8 cellular contexts compared by ENCODE assay signal in the genomic region with DNA sequence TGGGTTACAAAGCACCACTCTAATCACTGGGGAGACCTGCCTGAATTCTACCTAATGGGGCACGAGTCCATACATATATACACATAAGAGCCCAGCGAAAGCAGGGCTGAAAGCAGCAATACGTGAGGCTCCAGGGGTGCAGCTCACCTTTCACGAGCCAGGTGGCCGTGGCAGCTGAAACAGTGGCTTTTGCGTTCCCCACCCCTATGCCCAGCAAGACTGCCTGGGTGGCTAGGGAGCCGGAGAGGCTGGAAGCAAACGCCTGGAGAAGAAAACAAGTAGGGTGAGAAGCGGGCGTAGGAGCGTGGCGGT. TPM values are rescaled to one million over a fixed set of nuclear protein-coding genes. Genes with fewer than 3 reads are reported as not detected.
DNase-seq lines count a peak whose midpoint lies in the region; TF ChIP-seq lines count a peak whose summit lies in the region.

No MANE protein-coding gene starts in this region.

- intact Hi-C loops in A673 (cut with micrococcal nuclease; ENCODE audit: unreplicated experiment) (loop anchor here (5.0 kb wide), 1 partner anchor 195 kb away; no protein-coding TSS in a partner anchor), stomach (cut with DNase I; ENCODE audit: low total_unique reads) (no loop called here)

- H3K27ac ChIP-seq in A673 (ENCODE audit: low read depth, low read length, poor library complexity, severe bottlenecking) (peak overlapping the region; percentile 97), stomach (peak overlapping the region; percentile 90 to 98 (median 93))

- peaks cover 45% of the 10 kb centered on the region for H3K4me1 Mint-ChIP-seq in activated CD4-positive, alpha-beta memory T cell treated with anti-CD3 and anti-CD28 coated beads, Interleukin-2, amount 10 ng/mL, durations not matched to agents 7 days and 5 days
- H3K4me1 Mint-ChIP-seq in immature natural killer cell, result peaks cover 31 to 37% of the 10 kb centered on the region in 2 donors

- peaks cover 24% of the 10 kb centered on the region for H3K36me3 Mint-ChIP-seq in activated CD4-positive, alpha-beta memory T cell treated with anti-CD3 and anti-CD28 coated beads, Interleukin-2, amount 10 ng/mL, durations not matched to agents 7 days and 5 days (ENCODE audit: low read depth)
- H3K36me3 Mint-ChIP-seq in immature natural killer cell, result peaks cover 0 to 5% (median 3%) of the 10 kb centered on the region in 3 donors

- no peak for DNase-seq in A673 (ENCODE audit: low spot score)
- DNase-seq in H7, result no peak
- DNase-seq in activated CD4-positive, alpha-beta memory T cell treated with anti-CD3 and anti-CD28 coated beads, Interleukin-2, amount 10 ng/mL, durations not matched to agents 7 days and 5 days, result no peak
- DNase-seq in immature natural killer cell, result no peak
- DNase-seq in stomach, result no peak
- DNase-seq in GDM1 (lab: John Stamatoyannopoulos, UW), result no peak
- no peak for DNase-seq in EL
- no peak for DNase-seq in NCI-H446 (lab: John Stamatoyannopoulos, UW)

- H3K27me3 ChIP-seq in A673 (replicated peaks; ENCODE audit: insufficient read depth, low read depth, low read length, poor library complexity), result no peaks in the 10 kb centered on the region
- H3K27me3 ChIP-seq in H7 (ENCODE audit: control insufficient read depth, insufficient read depth, low read length), result no peaks in the 10 kb centered on the region
- no peaks in the 10 kb centered on the region for H3K27me3 ChIP-seq in stomach

- TF ChIP-seq EP300 in stomach (IDR thresholded peaks at IDR 0.05), result no peak

- no peaks in the 10 kb centered on the region for H3K27me3 Mint-ChIP-seq in activated CD4-positive, alpha-beta memory T cell treated with anti-CD3 and anti-CD28 coated beads, Interleukin-2, amount 10 ng/mL, durations not matched to agents 7 days and 5 days
- H3K27me3 Mint-ChIP-seq in immature natural killer cell (ENCODE audit: low read depth in 3 of 3), result peaks cover 3 to 9% (median 3%) of the 10 kb centered on the region in 3 donors

- H3K36me3 ChIP-seq in A673 (ENCODE audit: insufficient read depth, low read length, poor library complexity, severe bottlenecking) (peaks cover 8% of the 10 kb centered on the region), H7 (replicated peaks; ENCODE audit: control insufficient read depth, insufficient read depth, low read length) (no peaks in the 10 kb centered on the region), stomach (peaks cover 0 to 24% (median 15%) of the 10 kb centered on the region in 4 donors)

- peaks cover 11% of the 10 kb centered on the region for H3K4me1 ChIP-seq in A673 (ENCODE audit: insufficient read depth, low read length, poor library complexity, severe bottlenecking)
- H3K4me1 ChIP-seq in stomach, result peaks cover 17 to 46% (median 35%) of the 10 kb centered on the region in 4 donors

- no TSS peak for BruUV-seq in A673 (replicated peaks; lab: Mats Ljungman, UMichigan)

- peaks cover under 1% of the 10 kb centered on the region for H3K9me3 Mint-ChIP-seq in activated CD4-positive, alpha-beta memory T cell treated with anti-CD3 and anti-CD28 coated beads, Interleukin-2, amount 10 ng/mL, durations not matched to agents 7 days and 5 days
- no peaks in the 10 kb centered on the region for H3K9me3 Mint-ChIP-seq in immature natural killer cell

- peak overlapping the region; percentile 95 for H3K4me3 ChIP-seq in A673 (ENCODE audit: low read depth, low read length, poor library complexity, severe bottlenecking)
- peak overlapping the region; percentile 94 for H3K4me3 ChIP-seq in H7 (ENCODE audit: insufficient read depth, low read depth, low read length)
- peak overlapping the region; percentile 62 to 87 (median 82) for H3K4me3 ChIP-seq in stomach

- TF ChIP-seq CTCF in A673 (conservative IDR thresholded peaks at IDR 0.05; ENCODE audit: low read depth, low read length) (no peak), stomach (IDR thresholded peaks at IDR 0.05) (no peak)

- TF ChIP-seq POLR2A in stomach (IDR thresholded peaks at IDR 0.05), result no peak

- WGBS in stomach, 5 donors, result 1 to 2% (median 1%) methylated on average over 7 to 12 of the region's 12 CpGs

- H3K27ac Mint-ChIP-seq in activated CD4-positive, alpha-beta memory T cell treated with anti-CD3 and anti-CD28 coated beads, Interleukin-2, amount 10 ng/mL, durations not matched to agents 7 days and 5 days, result peak overlapping the region; percentile 91
- peak overlapping the region; percentile 86 to 97 (median 94) for H3K27ac Mint-ChIP-seq in immature natural killer cell

- POLR2A ChIA-PET in A673 (lab: Charles Lee; ENCODE audit: low non-redundant PET), result no interaction called here
- POLR2A ChIA-PET in activated CD4-positive, alpha-beta memory T cell treated with anti-CD3 and anti-CD28 coated beads, Interleukin-2, amount 10 ng/mL, durations not matched to agents 7 days and 5 days (lab: Charles Lee), result interaction anchor here (1.0 to 4.0 kb wide), 14 partner anchors 10 to 370 kb away, joined by 3 to 31 read pairs (median 6); partner anchors contain the start of genes ARMC5 and ZNF267

- CTCF ChIA-PET in A673 (lab: Charles Lee), result no interaction called here
- CTCF ChIA-PET in activated CD4-positive, alpha-beta memory T cell treated with anti-CD3 and anti-CD28 coated beads, Interleukin-2, amount 10 ng/mL, durations not matched to agents 7 days and 5 days (lab: Charles Lee), result interaction anchor here (1.3 to 2.6 kb wide), 4 partner anchors 47 to 365 kb away, joined by 4 to 12 read pairs (median 6); no protein-coding TSS in a partner anchor

- H3K4me3 Mint-ChIP-seq in activated CD4-positive, alpha-beta memory T cell treated with anti-CD3 and anti-CD28 coated beads, Interleukin-2, amount 10 ng/mL, durations not matched to agents 7 days and 5 days, result peak overlapping the region; percentile 91
- peak overlapping the region; percentile 91 to 96 (median 93) for H3K4me3 Mint-ChIP-seq in immature natural killer cell

- H3K9me3 ChIP-seq in A673 (ENCODE audit: low read depth, low read length, poor library complexity, severe bottlenecking) (no peaks in the 10 kb centered on the region), stomach (no peaks in the 10 kb centered on the region)

RNA-seq across cellular contexts. Expression of gene RUSF1, which starts 0.6 kb away (rescaled TPM):
- 41.9 and 46.3 TPM in 2 replicates for total RNA-seq in A673 (2021)
- 44.7 and 66.9 TPM in 2 replicates for total RNA-seq in H7 (2014; rRNA removed; shearing (Covaris generic))
- total RNA-seq in activated CD4-positive, alpha-beta memory T cell treated with anti-CD3 and anti-CD28 coated beads, Interleukin-2, amount 10 ng/mL, durations not matched to agents 7 days and 5 days, result 10 to 100 TPM; 36.8 to 37.9 TPM
- 10 to 100 TPM; 18.5 to 24.3 (median 19.6) TPM for polyA plus RNA-seq in immature natural killer cell
- 100 to 1,000 TPM in 1 of 5 donors, 10 to 100 TPM in 4; 27.4 to 171 (median 60.0) TPM for total RNA-seq in stomach
- polyA plus RNA-seq in stomach, result 10 to 100 TPM; 21.4 to 47.5 (median 28.8) TPM

RNA-seq across cellular contexts. Expression of gene AHSP, which starts 20.1 kb away (rescaled TPM):
- total RNA-seq in A673 (2021), result not detected in 2 replicates
- total RNA-seq in H7 (2014; rRNA removed; shearing (Covaris generic)), result 0.62 and 3.3 TPM in 2 replicates
- not detected for total RNA-seq in activated CD4-positive, alpha-beta memory T cell treated with anti-CD3 and anti-CD28 coated beads, Interleukin-2, amount 10 ng/mL, durations not matched to agents 7 days and 5 days
- polyA plus RNA-seq in immature natural killer cell, result 1 to 10 TPM in 1 of 3 donors, not detected in 2; 1.8 TPM
- total RNA-seq in stomach, result 1 to 10 TPM in 1 of 5 donors, not detected in 4; 4.8 TPM
- polyA plus RNA-seq in stomach, result not detected

RNA-seq across cellular contexts. Expression of gene SLC5A2, which starts 24.6 kb away (rescaled TPM):
- not detected in 2 replicates for total RNA-seq in A673 (2021)
- 0.26 and 0.45 TPM in 2 replicates for total RNA-seq in H7 (2014; rRNA removed; shearing (Covaris generic))
- total RNA-seq in activated CD4-positive, alpha-beta memory T cell treated with anti-CD3 and anti-CD28 coated beads, Interleukin-2, amount 10 ng/mL, durations not matched to agents 7 days and 5 days, result under 1 TPM; 0.25 to 0.30 TPM
- 1 to 10 TPM in 1 of 3 donors, under 1 TPM in 1, not detected in 1; 0.72 to 1.9 TPM for polyA plus RNA-seq in immature natural killer cell
- total RNA-seq in stomach, result not detected
- 1 to 10 TPM in 1 of 3 donors, under 1 TPM in 2; 0.62 to 1.8 (median 0.76) TPM for polyA plus RNA-seq in stomach

RNA-seq across cellular contexts. Expression of gene TGFB1I1, which starts 35.6 kb away (rescaled TPM):
- total RNA-seq in A673 (2021) (3.3 and 3.8 TPM in 2 replicates), stomach (10 to 100 TPM; 36.0 to 84.0 (median 63.1) TPM)
- 3.0 and 3.1 TPM in 2 replicates for total RNA-seq in H7 (2014; rRNA removed; shearing (Covaris generic))
- under 1 TPM; 0.25 to 0.38 TPM for total RNA-seq in activated CD4-positive, alpha-beta memory T cell treated with anti-CD3 and anti-CD28 coated beads, Interleukin-2, amount 10 ng/mL, durations not matched to agents 7 days and 5 days
- polyA plus RNA-seq in immature natural killer cell (under 1 TPM in 2 of 3 donors, not detected in 1; 0.32 to 0.53 TPM), stomach (10 to 100 TPM; 44.8 to 49.3 (median 49.1) TPM)

RNA-seq across cellular contexts. Expression of gene ARMC5, which starts 48.3 kb away (rescaled TPM):
- total RNA-seq in A673 (2021) (7.4 and 8.8 TPM in 2 replicates), stomach (10 to 100 TPM in 2 of 5 donors, 1 to 10 TPM in 2, not detected in 1; 2.6 to 29.8 (median 15.1) TPM)
- 8.0 and 11.6 TPM in 2 replicates for total RNA-seq in H7 (2014; rRNA removed; shearing (Covaris generic))
- 10 to 100 TPM; 10.1 to 12.0 TPM for total RNA-seq in activated CD4-positive, alpha-beta memory T cell treated with anti-CD3 and anti-CD28 coated beads, Interleukin-2, amount 10 ng/mL, durations not matched to agents 7 days and 5 days
- polyA plus RNA-seq in immature natural killer cell (10 to 100 TPM; 11.1 to 16.2 (median 14.2) TPM), stomach (10 to 100 TPM in 2 of 3 donors, 1 to 10 TPM in 1; 6.7 to 13.0 (median 11.3) TPM)
